In genomic region chr1:16367968-16368910, GRCh38 we compare ENCODE assay signal across 1 cellular context.
TF ChIP-seq lines count a peak whose summit lies in the region.

No MANE protein-coding gene starts in this region.

TF ChIP-seq in H1, 55 proteins besides CTCF, POLR2A, EP300 and RAD21:
- TF ChIP-seq SIN3A (conservative IDR thresholded peaks at IDR 0.05 in 1 of 2, IDR thresholded peaks at IDR 0.05 in 1 of 2; ENCODE audit: low read depth in 1 of 2, low read length in 2 of 2): no peak
- TF ChIP-seq KDM1A (IDR thresholded peaks at IDR 0.05; ENCODE audit: borderline replicate concordance, low read length): no peak
- peak; percentile 80 for TF ChIP-seq TEAD4 (IDR thresholded peaks at IDR 0.05; ENCODE audit: low read depth, low read length)
- no peak for TF ChIP-seq EGR1 (IDR thresholded peaks at IDR 0.05; ENCODE audit: borderline replicate concordance, low read depth, low read length)
- TF ChIP-seq CREB1 (IDR thresholded peaks at IDR 0.05): no peak
- TF ChIP-seq MAFK (IDR thresholded peaks at IDR 0.05; ENCODE audit: low read depth, low read length): peak; percentile 70
